2 cellular contexts compared by ENCODE assay signal in genomic region chr11:77801477-77801876, GRCh38.
A peak's percentile ranks its signal among the peaks of the same experiment; 100 is the strongest.
TF ChIP-seq lines count a peak whose summit lies in the region.

No MANE protein-coding gene starts in this region.

TF ChIP-seq in HepG2, 621 proteins besides CTCF, POLR2A, EP300 and RAD21:
- no peak for TF ChIP-seq ZNF546 (CRISPR knock-in tag; conservative IDR thresholded peaks at IDR 0.05)
- no peak for TF ChIP-seq CBX5 (CRISPR knock-in tag; IDR thresholded peaks at IDR 0.05; ENCODE audit: borderline replicate concordance)
- no peak for TF ChIP-seq E2F5 (CRISPR knock-in tag; conservative IDR thresholded peaks at IDR 0.05)
- TF ChIP-seq ADNP (CRISPR knock-in tag; IDR thresholded peaks at IDR 0.05), result no peak
- no peak for TF ChIP-seq ZSCAN22 (CRISPR knock-in tag; IDR thresholded peaks at IDR 0.05)
- peak; percentile 16 for TF ChIP-seq TEAD3 (CRISPR knock-in tag; optimal IDR thresholded peaks at IDR 0.05; ENCODE audit: borderline replicate concordance)
- no peak for TF ChIP-seq MLXIP (CRISPR knock-in tag; IDR thresholded peaks at IDR 0.05; ENCODE audit: borderline replicate concordance)
- TF ChIP-seq KDM4B (CRISPR knock-in tag; IDR thresholded peaks at IDR 0.05), result no peak
- no peak for TF ChIP-seq RELA (CRISPR knock-in tag; IDR thresholded peaks at IDR 0.05)
- no peak for TF ChIP-seq SOX13 (IDR thresholded peaks at IDR 0.05)
- peak in 1 of 2 experiments; percentile 33; a peak in 1 of 4 replicates for TF ChIP-seq SOX13 (CRISPR knock-in tag; conservative IDR thresholded peaks at IDR 0.05 in 1 of 2, IDR thresholded peaks at IDR 0.05 in 1 of 2)
- no peak for TF ChIP-seq ZNF260 (CRISPR knock-in tag; IDR thresholded peaks at IDR 0.05; ENCODE audit: borderline replicate concordance, low read depth)

TF ChIP-seq in K562, 482 proteins besides CTCF, POLR2A, EP300 and RAD21:
- TF ChIP-seq SIN3A (IDR thresholded peaks at IDR 0.05; ENCODE audit: borderline replicate concordance in 2 of 2, control insufficient read depth in 1 of 2, low read depth in 2 of 2, low read length in 2 of 2), result no peak
- no peak for TF ChIP-seq NCOR1 (IDR thresholded peaks at IDR 0.05)
- no peak for TF ChIP-seq NR2C1 (IDR thresholded peaks at IDR 0.05)
- no peak for TF ChIP-seq NR2C1 (tag; IDR thresholded peaks at IDR 0.05)
- no peak for TF ChIP-seq ZNF766 (CRISPR knock-in tag; conservative IDR thresholded peaks at IDR 0.05)
- no peak for TF ChIP-seq SOX6 (IDR thresholded peaks at IDR 0.05)
- TF ChIP-seq ZNF780A (CRISPR knock-in tag; IDR thresholded peaks at IDR 0.05), result no peak
- TF ChIP-seq HNRNPL (IDR thresholded peaks at IDR 0.05; ENCODE audit: low read depth, low read length), result no peak
TF ChIP-seq in K562: peak in this region for 0.
